3 cellular contexts compared by ENCODE assay signal in the genomic region with DNA sequence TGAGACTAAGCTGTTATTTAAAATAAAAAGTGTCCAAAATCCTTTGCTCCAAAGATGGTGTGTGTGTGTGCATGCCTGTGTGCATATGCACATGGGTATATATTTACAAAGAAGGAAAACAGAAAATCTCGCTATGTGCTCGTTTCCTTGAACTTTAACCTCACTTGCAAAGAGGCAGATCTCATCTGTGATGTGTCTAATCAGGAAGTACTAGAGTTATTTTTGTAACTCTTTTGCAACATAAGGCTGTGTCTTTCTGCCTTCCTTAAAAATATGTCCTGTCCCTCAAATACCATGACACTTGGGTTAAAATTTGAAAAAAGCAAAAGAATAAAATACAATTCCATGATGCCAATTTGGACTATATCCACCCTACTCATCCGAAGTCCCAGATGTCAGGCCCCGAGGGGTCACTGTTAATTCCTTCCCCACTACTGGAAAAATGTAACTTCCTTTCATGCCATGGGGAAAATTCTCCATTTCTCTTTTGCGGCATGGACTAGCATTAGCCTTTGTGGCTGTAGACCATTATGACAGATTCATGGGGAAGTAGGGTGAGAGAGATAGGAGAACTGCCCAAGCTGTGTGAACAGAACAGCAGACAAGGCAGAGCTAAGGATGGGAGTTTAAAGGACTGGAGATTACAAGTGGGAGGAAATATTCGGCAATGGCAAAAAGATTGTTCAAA.
A peak's percentile ranks its signal among the peaks of the same experiment; 100 is the strongest.
TF ChIP-seq lines count a peak whose summit lies in the region.

No MANE protein-coding gene starts in this region.

TF ChIP-seq in SK-N-SH, 30 proteins besides CTCF, POLR2A, EP300 and RAD21 (continued from another document):
- TF ChIP-seq, protein P1, sequence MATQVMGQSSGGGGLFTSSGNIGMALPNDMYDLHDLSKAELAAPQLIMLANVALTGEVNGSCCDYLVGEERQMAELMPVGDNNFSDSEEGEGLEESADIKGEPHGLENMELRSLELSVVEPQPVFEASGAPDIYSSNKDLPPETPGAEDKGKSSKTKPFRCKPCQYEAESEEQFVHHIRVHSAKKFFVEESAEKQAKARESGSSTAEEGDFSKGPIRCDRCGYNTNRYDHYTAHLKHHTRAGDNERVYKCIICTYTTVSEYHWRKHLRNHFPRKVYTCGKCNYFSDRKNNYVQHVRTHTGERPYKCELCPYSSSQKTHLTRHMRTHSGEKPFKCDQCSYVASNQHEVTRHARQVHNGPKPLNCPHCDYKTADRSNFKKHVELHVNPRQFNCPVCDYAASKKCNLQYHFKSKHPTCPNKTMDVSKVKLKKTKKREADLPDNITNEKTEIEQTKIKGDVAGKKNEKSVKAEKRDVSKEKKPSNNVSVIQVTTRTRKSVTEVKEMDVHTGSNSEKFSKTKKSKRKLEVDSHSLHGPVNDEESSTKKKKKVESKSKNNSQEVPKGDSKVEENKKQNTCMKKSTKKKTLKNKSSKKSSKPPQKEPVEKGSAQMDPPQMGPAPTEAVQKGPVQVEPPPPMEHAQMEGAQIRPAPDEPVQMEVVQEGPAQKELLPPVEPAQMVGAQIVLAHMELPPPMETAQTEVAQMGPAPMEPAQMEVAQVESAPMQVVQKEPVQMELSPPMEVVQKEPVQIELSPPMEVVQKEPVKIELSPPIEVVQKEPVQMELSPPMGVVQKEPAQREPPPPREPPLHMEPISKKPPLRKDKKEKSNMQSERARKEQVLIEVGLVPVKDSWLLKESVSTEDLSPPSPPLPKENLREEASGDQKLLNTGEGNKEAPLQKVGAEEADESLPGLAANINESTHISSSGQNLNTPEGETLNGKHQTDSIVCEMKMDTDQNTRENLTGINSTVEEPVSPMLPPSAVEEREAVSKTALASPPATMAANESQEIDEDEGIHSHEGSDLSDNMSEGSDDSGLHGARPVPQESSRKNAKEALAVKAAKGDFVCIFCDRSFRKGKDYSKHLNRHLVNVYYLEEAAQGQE (IDR thresholded peaks at IDR 0.05; ENCODE audit: low read depth, low read length), result no peak
- TF ChIP-seq, protein P2, sequence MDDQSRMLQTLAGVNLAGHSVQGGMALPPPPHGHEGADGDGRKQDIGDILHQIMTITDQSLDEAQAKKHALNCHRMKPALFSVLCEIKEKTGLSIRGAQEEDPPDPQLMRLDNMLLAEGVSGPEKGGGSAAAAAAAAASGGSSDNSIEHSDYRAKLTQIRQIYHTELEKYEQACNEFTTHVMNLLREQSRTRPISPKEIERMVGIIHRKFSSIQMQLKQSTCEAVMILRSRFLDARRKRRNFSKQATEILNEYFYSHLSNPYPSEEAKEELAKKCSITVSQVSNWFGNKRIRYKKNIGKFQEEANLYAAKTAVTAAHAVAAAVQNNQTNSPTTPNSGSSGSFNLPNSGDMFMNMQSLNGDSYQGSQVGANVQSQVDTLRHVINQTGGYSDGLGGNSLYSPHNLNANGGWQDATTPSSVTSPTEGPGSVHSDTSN (IDR thresholded peaks at IDR 0.05), result no peak
- TF ChIP-seq FOSL2 (IDR thresholded peaks at IDR 0.05; ENCODE audit: borderline replicate concordance, low read depth), result no peak
- no peak for TF ChIP-seq GABPA (IDR thresholded peaks at IDR 0.05; ENCODE audit: low read depth)
- no peak for TF ChIP-seq MEF2A (IDR thresholded peaks at IDR 0.05; ENCODE audit: borderline replicate concordance, low read depth)
- no peak for TF ChIP-seq YY1 (IDR thresholded peaks at IDR 0.05; ENCODE audit: low read depth)
- no peak for TF ChIP-seq ELF1 (IDR thresholded peaks at IDR 0.05)
- TF ChIP-seq, protein P3, sequence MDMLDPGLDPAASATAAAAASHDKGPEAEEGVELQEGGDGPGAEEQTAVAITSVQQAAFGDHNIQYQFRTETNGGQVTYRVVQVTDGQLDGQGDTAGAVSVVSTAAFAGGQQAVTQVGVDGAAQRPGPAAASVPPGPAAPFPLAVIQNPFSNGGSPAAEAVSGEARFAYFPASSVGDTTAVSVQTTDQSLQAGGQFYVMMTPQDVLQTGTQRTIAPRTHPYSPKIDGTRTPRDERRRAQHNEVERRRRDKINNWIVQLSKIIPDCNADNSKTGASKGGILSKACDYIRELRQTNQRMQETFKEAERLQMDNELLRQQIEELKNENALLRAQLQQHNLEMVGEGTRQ (IDR thresholded peaks at IDR 0.05; ENCODE audit: borderline replicate concordance, low read depth, low read length), result no peak
- no peak for TF ChIP-seq POLR2AphosphoS5 (IDR thresholded peaks at IDR 0.05; ENCODE audit: low read depth, low read length)

TF ChIP-seq in SK-N-SH treated with all-trans-retinoic acid at 6 μM for 48 hours, 23 proteins besides CTCF, POLR2A, EP300 and RAD21 (continued from another document and continues in another):
- TF ChIP-seq, protein P4, sequence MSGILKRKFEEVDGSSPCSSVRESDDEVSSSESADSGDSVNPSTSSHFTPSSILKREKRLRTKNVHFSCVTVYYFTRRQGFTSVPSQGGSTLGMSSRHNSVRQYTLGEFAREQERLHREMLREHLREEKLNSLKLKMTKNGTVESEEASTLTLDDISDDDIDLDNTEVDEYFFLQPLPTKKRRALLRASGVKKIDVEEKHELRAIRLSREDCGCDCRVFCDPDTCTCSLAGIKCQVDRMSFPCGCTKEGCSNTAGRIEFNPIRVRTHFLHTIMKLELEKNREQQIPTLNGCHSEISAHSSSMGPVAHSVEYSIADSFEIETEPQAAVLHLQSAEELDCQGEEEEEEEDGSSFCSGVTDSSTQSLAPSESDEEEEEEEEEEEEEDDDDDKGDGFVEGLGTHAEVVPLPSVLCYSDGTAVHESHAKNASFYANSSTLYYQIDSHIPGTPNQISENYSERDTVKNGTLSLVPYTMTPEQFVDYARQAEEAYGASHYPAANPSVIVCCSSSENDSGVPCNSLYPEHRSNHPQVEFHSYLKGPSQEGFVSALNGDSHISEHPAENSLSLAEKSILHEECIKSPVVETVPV (CRISPR knock-in tag; IDR thresholded peaks at IDR 0.05), result no peak
- no peak for TF ChIP-seq ESRRG (CRISPR knock-in tag; IDR thresholded peaks at IDR 0.05)
- TF ChIP-seq, protein P5, sequence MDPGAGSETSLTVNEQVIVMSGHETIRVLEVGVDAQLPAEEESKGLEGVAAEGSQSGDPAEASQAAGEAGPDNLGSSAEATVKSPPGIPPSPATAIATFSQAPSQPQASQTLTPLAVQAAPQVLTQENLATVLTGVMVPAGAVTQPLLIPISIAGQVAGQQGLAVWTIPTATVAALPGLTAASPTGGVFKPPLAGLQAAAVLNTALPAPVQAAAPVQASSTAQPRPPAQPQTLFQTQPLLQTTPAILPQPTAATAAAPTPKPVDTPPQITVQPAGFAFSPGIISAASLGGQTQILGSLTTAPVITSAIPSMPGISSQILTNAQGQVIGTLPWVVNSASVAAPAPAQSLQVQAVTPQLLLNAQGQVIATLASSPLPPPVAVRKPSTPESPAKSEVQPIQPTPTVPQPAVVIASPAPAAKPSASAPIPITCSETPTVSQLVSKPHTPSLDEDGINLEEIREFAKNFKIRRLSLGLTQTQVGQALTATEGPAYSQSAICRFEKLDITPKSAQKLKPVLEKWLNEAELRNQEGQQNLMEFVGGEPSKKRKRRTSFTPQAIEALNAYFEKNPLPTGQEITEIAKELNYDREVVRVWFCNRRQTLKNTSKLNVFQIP (CRISPR knock-in tag; IDR thresholded peaks at IDR 0.05; ENCODE audit: borderline replicate concordance, low read depth), result no peak
- no peak for TF ChIP-seq ZFP3 (CRISPR knock-in tag; IDR thresholded peaks at IDR 0.05)
- TF ChIP-seq, protein P6, sequence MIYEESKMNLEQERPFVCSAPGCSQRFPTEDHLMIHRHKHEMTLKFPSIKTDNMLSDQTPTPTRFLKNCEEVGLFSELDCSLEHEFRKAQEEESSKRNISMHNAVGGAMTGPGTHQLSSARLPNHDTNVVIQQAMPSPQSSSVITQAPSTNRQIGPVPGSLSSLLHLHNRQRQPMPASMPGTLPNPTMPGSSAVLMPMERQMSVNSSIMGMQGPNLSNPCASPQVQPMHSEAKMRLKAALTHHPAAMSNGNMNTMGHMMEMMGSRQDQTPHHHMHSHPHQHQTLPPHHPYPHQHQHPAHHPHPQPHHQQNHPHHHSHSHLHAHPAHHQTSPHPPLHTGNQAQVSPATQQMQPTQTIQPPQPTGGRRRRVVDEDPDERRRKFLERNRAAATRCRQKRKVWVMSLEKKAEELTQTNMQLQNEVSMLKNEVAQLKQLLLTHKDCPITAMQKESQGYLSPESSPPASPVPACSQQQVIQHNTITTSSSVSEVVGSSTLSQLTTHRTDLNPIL (CRISPR knock-in tag; IDR thresholded peaks at IDR 0.05; ENCODE audit: low read depth), result no peak
- no peak for TF ChIP-seq ZC3H10 (CRISPR knock-in tag; IDR thresholded peaks at IDR 0.05)
- TF ChIP-seq ZNF565 (CRISPR knock-in tag; conservative IDR thresholded peaks at IDR 0.05; ENCODE audit: low read depth), result no peak
- no peak for TF ChIP-seq OSR1 (CRISPR knock-in tag; IDR thresholded peaks at IDR 0.05)
- TF ChIP-seq ISL1 (CRISPR knock-in tag; IDR thresholded peaks at IDR 0.05), result no peak

TF ChIP-seq in HepG2, 621 proteins besides CTCF, POLR2A, EP300 and RAD21 (continued from another document and continues in another):
- TF ChIP-seq, protein P7, sequence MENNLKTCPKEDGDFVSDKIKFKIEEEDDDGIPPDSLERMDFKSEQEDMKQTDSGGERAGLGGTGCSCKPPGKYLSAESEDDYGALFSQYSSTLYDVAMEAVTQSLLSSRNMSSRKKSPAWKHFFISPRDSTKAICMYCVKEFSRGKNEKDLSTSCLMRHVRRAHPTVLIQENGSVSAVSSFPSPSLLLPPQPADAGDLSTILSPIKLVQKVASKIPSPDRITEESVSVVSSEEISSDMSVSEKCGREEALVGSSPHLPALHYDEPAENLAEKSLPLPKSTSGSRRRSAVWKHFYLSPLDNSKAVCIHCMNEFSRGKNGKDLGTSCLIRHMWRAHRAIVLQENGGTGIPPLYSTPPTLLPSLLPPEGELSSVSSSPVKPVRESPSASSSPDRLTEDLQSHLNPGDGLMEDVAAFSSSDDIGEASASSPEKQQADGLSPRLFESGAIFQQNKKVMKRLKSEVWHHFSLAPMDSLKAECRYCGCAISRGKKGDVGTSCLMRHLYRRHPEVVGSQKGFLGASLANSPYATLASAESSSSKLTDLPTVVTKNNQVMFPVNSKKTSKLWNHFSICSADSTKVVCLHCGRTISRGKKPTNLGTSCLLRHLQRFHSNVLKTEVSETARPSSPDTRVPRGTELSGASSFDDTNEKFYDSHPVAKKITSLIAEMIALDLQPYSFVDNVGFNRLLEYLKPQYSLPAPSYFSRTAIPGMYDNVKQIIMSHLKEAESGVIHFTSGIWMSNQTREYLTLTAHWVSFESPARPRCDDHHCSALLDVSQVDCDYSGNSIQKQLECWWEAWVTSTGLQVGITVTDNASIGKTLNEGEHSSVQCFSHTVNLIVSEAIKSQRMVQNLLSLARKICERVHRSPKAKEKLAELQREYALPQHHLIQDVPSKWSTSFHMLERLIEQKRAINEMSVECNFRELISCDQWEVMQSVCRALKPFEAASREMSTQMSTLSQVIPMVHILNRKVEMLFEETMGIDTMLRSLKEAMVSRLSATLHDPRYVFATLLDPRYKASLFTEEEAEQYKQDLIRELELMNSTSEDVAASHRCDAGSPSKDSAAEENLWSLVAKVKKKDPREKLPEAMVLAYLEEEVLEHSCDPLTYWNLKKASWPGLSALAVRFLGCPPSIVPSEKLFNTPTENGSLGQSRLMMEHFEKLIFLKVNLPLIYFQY (CRISPR knock-in tag; IDR thresholded peaks at IDR 0.05; ENCODE audit: borderline replicate concordance), result no peak
- TF ChIP-seq ATM (IDR thresholded peaks at IDR 0.05; ENCODE audit: borderline replicate concordance) (no peak), ELF3 (CRISPR knock-in tag; IDR thresholded peaks at IDR 0.05) (peak; percentile 98), ZNF7 (CRISPR knock-in tag; IDR thresholded peaks at IDR 0.05) (peak; percentile 14; the same call in 1 of the 2 replicates), GATAD2A (CRISPR knock-in tag; IDR thresholded peaks at IDR 0.05) (peak; percentile 85; the same call in 1 of the 2 replicates), PLRG1 (conservative IDR thresholded peaks at IDR 0.05) (no peak), ISL2 (CRISPR knock-in tag; IDR thresholded peaks at IDR 0.05) (peak; percentile 39), ZNF720 (CRISPR knock-in tag; IDR thresholded peaks at IDR 0.05) (no peak), CEBPG (CRISPR knock-in tag; IDR thresholded peaks at IDR 0.05) (peak; percentile 70), FOXA3 (CRISPR knock-in tag; IDR thresholded peaks at IDR 0.05) (peak; percentile 78), TAF15 (IDR thresholded peaks at IDR 0.05; ENCODE audit: low read depth, low read length, poor library complexity, severe bottlenecking) (no peak), EED (CRISPR knock-in tag; IDR thresholded peaks at IDR 0.05) (no peak), MIER2 (CRISPR knock-in tag; IDR thresholded peaks at IDR 0.05) (no peak), MEF2D (CRISPR knock-in tag; IDR thresholded peaks at IDR 0.05) (peak; percentile 99), HNRNPLL (IDR thresholded peaks at IDR 0.05; ENCODE audit: low read depth, low read length, poor library complexity, severe bottlenecking) (no peak), GLI4 (CRISPR knock-in tag; IDR thresholded peaks at IDR 0.05; ENCODE audit: borderline replicate concordance) (no peak), ASH2L (IDR thresholded peaks at IDR 0.05; ENCODE audit: insufficient read length, low read depth, low read length) (peak; percentile 27), HDAC2 (CRISPR knock-in tag; IDR thresholded peaks at IDR 0.05) (peak; percentile 54; the same call in 1 of the 2 replicates), ZNF558 (CRISPR knock-in tag; IDR thresholded peaks at IDR 0.05; ENCODE audit: borderline replicate concordance) (no peak), ZNF883 (CRISPR knock-in tag; IDR thresholded peaks at IDR 0.05; ENCODE audit: not compliant biosample characterization) (no peak), ZNF644 (CRISPR knock-in tag; IDR thresholded peaks at IDR 0.05; ENCODE audit: low read depth) (0 out of 2 replicates have a peak, but pooled peaks have one; percentile 1), HDAC1 (CRISPR knock-in tag; IDR thresholded peaks at IDR 0.05) (peak; percentile 44; the same call in 1 of the 2 replicates), RFX1 (IDR thresholded peaks at IDR 0.05) (no peak), ZNF136 (CRISPR knock-in tag; IDR thresholded peaks at IDR 0.05; ENCODE audit: low read depth) (no peak)
- TF ChIP-seq, protein P8, sequence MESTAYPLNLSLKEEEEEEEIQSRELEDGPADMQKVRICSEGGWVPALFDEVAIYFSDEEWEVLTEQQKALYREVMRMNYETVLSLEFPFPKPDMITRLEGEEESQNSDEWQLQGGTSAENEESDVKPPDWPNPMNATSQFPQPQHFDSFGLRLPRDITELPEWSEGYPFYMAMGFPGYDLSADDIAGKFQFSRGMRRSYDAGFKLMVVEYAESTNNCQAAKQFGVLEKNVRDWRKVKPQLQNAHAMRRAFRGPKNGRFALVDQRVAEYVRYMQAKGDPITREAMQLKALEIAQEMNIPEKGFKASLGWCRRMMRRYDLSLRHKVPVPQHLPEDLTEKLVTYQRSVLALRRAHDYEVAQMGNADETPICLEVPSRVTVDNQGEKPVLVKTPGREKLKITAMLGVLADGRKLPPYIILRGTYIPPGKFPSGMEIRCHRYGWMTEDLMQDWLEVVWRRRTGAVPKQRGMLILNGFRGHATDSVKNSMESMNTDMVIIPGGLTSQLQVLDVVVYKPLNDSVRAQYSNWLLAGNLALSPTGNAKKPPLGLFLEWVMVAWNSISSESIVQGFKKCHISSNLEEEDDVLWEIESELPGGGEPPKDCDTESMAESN (CRISPR knock-in tag; conservative IDR thresholded peaks at IDR 0.05), result 0 out of 2 replicates have a peak, but pooled peaks have one; percentile 29
- TF ChIP-seq, protein P9, sequence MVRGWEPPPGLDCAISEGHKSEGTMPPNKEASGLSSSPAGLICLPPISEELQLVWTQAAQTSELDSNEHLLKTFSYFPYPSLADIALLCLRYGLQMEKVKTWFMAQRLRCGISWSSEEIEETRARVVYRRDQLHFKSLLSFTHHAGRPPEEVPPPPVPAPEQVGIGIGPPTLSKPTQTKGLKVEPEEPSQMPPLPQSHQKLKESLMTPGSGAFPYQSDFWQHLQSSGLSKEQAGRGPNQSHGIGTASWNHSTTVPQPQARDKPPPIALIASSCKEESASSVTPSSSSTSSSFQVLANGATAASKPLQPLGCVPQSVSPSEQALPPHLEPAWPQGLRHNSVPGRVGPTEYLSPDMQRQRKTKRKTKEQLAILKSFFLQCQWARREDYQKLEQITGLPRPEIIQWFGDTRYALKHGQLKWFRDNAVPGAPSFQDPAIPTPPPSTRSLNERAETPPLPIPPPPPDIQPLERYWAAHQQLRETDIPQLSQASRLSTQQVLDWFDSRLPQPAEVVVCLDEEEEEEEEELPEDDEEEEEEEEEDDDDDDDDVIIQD (CRISPR knock-in tag; IDR thresholded peaks at IDR 0.05; ENCODE audit: low read depth), result peak; percentile 87
